Comparison of ENCODE assay signal across 8 cellular contexts in genomic region chr14:58426819-58427288, GRCh38. TPM values are rescaled to one million over a fixed set of nuclear protein-coding genes. Genes with fewer than 3 reads are reported as not detected.
A peak's percentile ranks its signal among the peaks of the same experiment; 100 is the strongest.
DNase-seq lines count a peak whose midpoint lies in the region; ATAC-seq and TF ChIP-seq lines count a peak whose summit lies in the region.

No MANE protein-coding gene starts in this region.

- intact Hi-C loops in tibial artery (cut with DNase I; ENCODE audit: low total_unique reads): no loop called here

- no peaks in the 10 kb centered on the region for H4K20me1 ChIP-seq in osteoblast (ENCODE audit: insufficient read depth, low read length)

- peak overlapping the region; percentile 91 for H3K4me2 ChIP-seq in osteoblast (ENCODE audit: insufficient read depth, low read length)

- DNase-seq in COLO829 (ENCODE audit: low spot score) (peak; percentile 57), activated gamma-delta T cell treated with Interleukin-2 at 50 U/mL for 16 hours (peak; percentile 40), globus pallidus (ENCODE audit: low spot score) (peak; percentile 77), osteoblast (ENCODE audit: insufficient read length, low spot score, missing footprints) (peak; percentile 71), tibial artery (peak; percentile 43 to 74)

- TF ChIP-seq CTCF in osteoblast (IDR thresholded peaks at IDR 0.05; ENCODE audit: extremely low read depth, low read depth, low read length) (no peak), tibial artery (IDR thresholded peaks at IDR 0.05) (no peak)

- H3K27me3 ChIP-seq in osteoblast (ENCODE audit: insufficient read depth, low read length): no peaks in the 10 kb centered on the region
- no peaks in the 10 kb centered on the region for H3K27me3 ChIP-seq in tibial artery

- peaks cover 21% of the 10 kb centered on the region for H3K4me1 ChIP-seq in osteoblast (ENCODE audit: insufficient read depth, low read length)
- peaks cover 0 to 35% (median 25%) of the 10 kb centered on the region in 4 donors for H3K4me1 ChIP-seq in tibial artery

- ATAC-seq in GM21423 (IDR thresholded peaks at IDR 0.05; ENCODE audit: unreplicated experiment): peak; percentile 39

- H3K9me3 ChIP-seq in KOPT-K1 (ENCODE audit: insufficient read depth, low read length, poor library complexity, severe bottlenecking): no peaks in the 10 kb centered on the region
- H3K9me3 ChIP-seq in osteoblast (ENCODE audit: low read depth, low read length): no peaks in the 10 kb centered on the region
- H3K9me3 ChIP-seq in tibial artery: no peaks in the 10 kb centered on the region

- H3K36me3 ChIP-seq in KOPT-K1 (ENCODE audit: insufficient read depth, low read length) (peaks cover 44% of the 10 kb centered on the region), osteoblast (ENCODE audit: insufficient read depth, low read length) (peaks cover 2% of the 10 kb centered on the region), tibial artery (peaks cover 0 to 21% (median 14%) of the 10 kb centered on the region in 3 donors)

- peak overlapping the region; percentile 99 for H2AFZ ChIP-seq in osteoblast (ENCODE audit: low read length)

- H3K27ac ChIP-seq in KOPT-K1 (ENCODE audit: low read depth, low read length, poor library complexity, severe bottlenecking) (peak overlapping the region; percentile 90), osteoblast (ENCODE audit: low read depth, low read length) (peak overlapping the region; percentile 96), tibial artery (peak overlapping the region; percentile 88 to 91)

- peaks cover 54% of the 10 kb centered on the region for H3K79me2 ChIP-seq in osteoblast (ENCODE audit: insufficient read depth, low read length)

- H3K4me3 ChIP-seq in osteoblast (ENCODE audit: insufficient read depth, low read length) (peak overlapping the region; percentile 91), tibial artery (peak overlapping the region; percentile 85 to 89)

- TF ChIP-seq POLR2A in Raji (IDR thresholded peaks at IDR 0.05; ENCODE audit: insufficient read depth, low read depth, low read length): peak; percentile 57

RNA-seq across cellular contexts. Expression of gene TIMM9, which starts 0.5 kb away (rescaled TPM):
- 18.1 and 24.2 TPM in 2 replicates for total RNA-seq in osteoblast

RNA-seq across cellular contexts. Expression of gene KIAA0586, which starts 0.7 kb away (rescaled TPM):
- 17.7 and 19.7 TPM in 2 replicates for total RNA-seq in osteoblast

RNA-seq across cellular contexts. Expression of gene TOMM20L, which starts 31.1 kb away (rescaled TPM):
- not detected in 2 replicates for total RNA-seq in osteoblast

Comparison
In these comparisons a context has a peak if more than half of its experiments do, and no peak if none do; other contexts are left out.
1. Peak in every context shown above with its lines: DNase-seq, ATAC-seq, H3K4me3 ChIP-seq and H3K27ac ChIP-seq.